Comparison of ENCODE assay signal across 13 cellular contexts in genomic region chr7:20408467-20408826, GRCh38.
DNase-seq lines count a peak whose midpoint lies in the region; ATAC-seq, FAIRE-seq and TF ChIP-seq lines count a peak whose summit lies in the region.
"Had no signal": no experiment of that assay in that cellular context is flagged by ENCODE, and none has a peak within 500 bp of the region (broad histone marks: within the 10 kb centered on the region; RNA-seq: fewer than 3 reads in every experiment).

No MANE protein-coding gene starts in this region.

- no peaks in the 10 kb centered on the region for H3K36me3 Mint-ChIP-seq in T-cell
- H3K36me3 Mint-ChIP-seq: activated naive CD8-positive, alpha-beta T cell had no signal

- DNase-seq in A549 (ENCODE audit: low read depth in 1 of 2, low spot score in 1 of 2) (no peak), HuH-7 (ENCODE audit: low spot score) (peak; percentile 11), ascending aorta (ENCODE audit: low spot score in 2 of 2) (no peak), right atrium auricular region (ENCODE audit: low spot score) (no peak), amygdala (lab: John Stamatoyannopoulos, UW) (no peak), uterus (no peak), T-cell (no peak)
- DNase-seq: activated CD4-positive, alpha-beta T cell treated with anti-CD3 and anti-CD28 coated beads for 36 hours; SIG-M5 had no signal

- H3K4me1 ChIP-seq in A549 (peaks cover 18% of the 10 kb centered on the region), ascending aorta (peaks cover 0 to 10% of the 10 kb centered on the region in 2 donors), right atrium auricular region (peaks cover 0 to 19% of the 10 kb centered on the region in 2 donors), uterus (no peaks in the 10 kb centered on the region)

- no peak overlapping the region for H3K27ac Mint-ChIP-seq in T-cell
- H3K27ac Mint-ChIP-seq: activated CD4-positive, alpha-beta T cell treated with anti-CD3 and anti-CD28 coated beads for 36 hours; activated naive CD8-positive, alpha-beta T cell had no signal

- TF ChIP-seq RAD21 in A549 (conservative IDR thresholded peaks at IDR 0.05 in 1 of 2, IDR thresholded peaks at IDR 0.05 in 1 of 2): no peak

- TF ChIP-seq CTCF in A549 (IDR thresholded peaks at IDR 0.05): no peak
- TF ChIP-seq CTCF in ascending aorta (IDR thresholded peaks at IDR 0.05): no peak
- no peak for TF ChIP-seq CTCF in right atrium auricular region (IDR thresholded peaks at IDR 0.05)
- no peak for TF ChIP-seq CTCF in uterus (IDR thresholded peaks at IDR 0.05)

- H3K4me1 Mint-ChIP-seq in T-cell: no peaks in the 10 kb centered on the region
- H3K4me1 Mint-ChIP-seq: activated CD4-positive, alpha-beta T cell treated with anti-CD3 and anti-CD28 coated beads for 36 hours had no signal

- CTCF ChIA-PET in A549 (lab: Yijun Ruan, JAX) (interaction anchor here (1.2 kb wide), 1 partner anchor 18 kb away, joined by 3 read pairs; no protein-coding TSS in a partner anchor), T-cell (lab: Charles Lee) (no interaction called here)

- H3K4me3 ChIP-seq in A549: no peak overlapping the region
- H3K4me3 ChIP-seq in ascending aorta: no peak overlapping the region
- H3K4me3 ChIP-seq in right atrium auricular region: no peak overlapping the region
- no peak overlapping the region for H3K4me3 ChIP-seq in uterus
- H3K4me3 ChIP-seq: GM12878 had no signal

- H3K9me3 ChIP-seq in A549 (no peaks in the 10 kb centered on the region), ascending aorta (no peaks in the 10 kb centered on the region), right atrium auricular region (no peaks in the 10 kb centered on the region), uterus (no peaks in the 10 kb centered on the region)

- peak overlapping the region; percentile 52 for H3K4me2 ChIP-seq in A549

- no peaks in the 10 kb centered on the region for H3K27me3 Mint-ChIP-seq in T-cell
- H3K27me3 Mint-ChIP-seq: activated CD4-positive, alpha-beta T cell treated with anti-CD3 and anti-CD28 coated beads for 36 hours; activated naive CD8-positive, alpha-beta T cell had no signal

- intact Hi-C loops in ascending aorta (cut with DNase I) (no loop called here), uterus (cut with DNase I; ENCODE audit: low total_unique reads) (no loop called here)

- ATAC-seq in A549 (no peak), HG03342 (IDR thresholded peaks at IDR 0.05; ENCODE audit: unreplicated experiment) (no peak), T-cell (replicated peaks in 1 of 4) (no peak)
- ATAC-seq: activated CD4-positive, alpha-beta T cell treated with anti-CD3 and anti-CD28 coated beads for 36 hours; GM12878 had no signal

- no peak for TF ChIP-seq EP300 in A549 (IDR thresholded peaks at IDR 0.05)

- 48% methylated on average over 2 of the region's 2 CpGs for WGBS in A549 (ENCODE audit: missing lambda C conversion rate)

- H3K27ac ChIP-seq in A549 (peak overlapping the region in 1 of 2 experiments; percentile 11; a peak in 2 of 6 replicates), ascending aorta (peak overlapping the region; percentile 21 to 38), right atrium auricular region (peak overlapping the region; percentile 41 to 75), uterus (no peak overlapping the region)
- H3K27ac ChIP-seq: C4-2B had no signal

- H3K27me3 ChIP-seq in ascending aorta: no peaks in the 10 kb centered on the region
- H3K27me3 ChIP-seq in right atrium auricular region: no peaks in the 10 kb centered on the region
- no peaks in the 10 kb centered on the region for H3K27me3 ChIP-seq in uterus

- no peaks in the 10 kb centered on the region for H3K9me3 Mint-ChIP-seq in T-cell

- FAIRE-seq in A549 (lab: Jason Lieb, UNC): no peak
- FAIRE-seq: GM12878 had no signal

- POLR2A ChIA-PET in A549 (lab: Yijun Ruan, JAX): no interaction called here
- POLR2A ChIA-PET in T-cell (lab: Charles Lee): no interaction called here

- no peaks in the 10 kb centered on the region for H3K36me3 ChIP-seq in ascending aorta
- H3K36me3 ChIP-seq in right atrium auricular region: no peaks in the 10 kb centered on the region
- H3K36me3 ChIP-seq in uterus: no peaks in the 10 kb centered on the region

- TF ChIP-seq POLR2A in A549 (IDR thresholded peaks at IDR 0.05; ENCODE audit: low read length) (no peak), uterus (IDR thresholded peaks at IDR 0.05) (no peak)

- H3K4me3 Mint-ChIP-seq in T-cell: no peak overlapping the region
- H3K4me3 Mint-ChIP-seq: activated CD4-positive, alpha-beta T cell treated with anti-CD3 and anti-CD28 coated beads for 36 hours; activated naive CD8-positive, alpha-beta T cell had no signal

TF ChIP-seq in A549, 52 proteins besides CTCF, POLR2A, EP300 and RAD21:
- TF ChIP-seq CEBPB (IDR thresholded peaks at IDR 0.05) (peak in 1 of 2 experiments; percentile 36; a peak in 2 of 4 replicates), E2F6 (IDR thresholded peaks at IDR 0.05; ENCODE audit: borderline replicate concordance, low read depth) (no peak)

Comparison
In these comparisons a context has a peak if more than half of its experiments do, and no peak if none do; other contexts are left out.
1. H3K27ac ChIP-seq: peak in ascending aorta (2 of 2) and right atrium auricular region (2 of 2); none in uterus (0 of 2).